ENCODE assay signal across 19 cellular contexts in genomic region chr1:214634267-214634666, GRCh38.
"Had no signal": no experiment of that assay in that cellular context is flagged by ENCODE, and none has a peak within 500 bp of the region (broad histone marks: within the 10 kb centered on the region; RNA-seq: fewer than 3 reads in every experiment).

No MANE protein-coding gene starts in this region.

- ATAC-seq: foreskin keratinocyte; naive thymus-derived CD8-positive, alpha-beta T cell; T-cell had no signal

- H3K9me3 Mint-ChIP-seq: activated B cell treated with CpG ODN at 0.5 μM for 24 hours; naive thymus-derived CD8-positive, alpha-beta T cell; neural progenitor cell; stimulated activated naive CD8-positive, alpha-beta T cell treated with anti-CD3 and anti-CD28 coated beads, Interleukin-15, Interleukin-2, amounts not matched to agents 100 ng/mL and 50 ng/mL, for 24 hours; T-cell had no signal

- H3K4me1 Mint-ChIP-seq: neural progenitor cell had no signal

- DNase-seq: activated B cell treated with CpG ODN at 0.5 μM for 24 hours; activated CD8-positive, alpha-beta memory T cell treated with anti-CD3 and anti-CD28 coated beads, Interleukin-2, amount 50 U/mL, for 48 hours; activated effector memory CD4-positive, alpha-beta T cell treated with anti-CD3 and anti-CD28 coated beads, Interleukin-2, amount 50 U/mL, for 16 hours; activated naive CD4-positive, alpha-beta T cell treated with anti-CD3 and anti-CD28 coated beads, Interleukin-2, amount 10 ng/mL, durations not matched to agents 7 days and 5 days; activated T-cell treated with anti-CD3 and anti-CD28 coated beads, Interleukin-2, amount 50 U/mL, for 48 hours; central memory CD4-positive, alpha-beta T cell; effector memory CD4-positive, alpha-beta T cell; foreskin keratinocyte; kidney; naive thymus-derived CD8-positive, alpha-beta T cell; stimulated activated CD4-positive, alpha-beta T cell treated with anti-CD3 and anti-CD28 coated beads, Interleukin-2, amount 100 ng/mL, for 48 hours; stimulated activated CD8-positive, alpha-beta memory T cell treated with anti-CD3 and anti-CD28 coated beads, Interleukin-4, amount 100 ng/mL, for 48 hours; T-cell; T1000; tibial artery had no signal

- H3K27me3 ChIP-seq: foreskin keratinocyte, neural progenitor cell, tibial artery had no signal

- H3K4me3 ChIP-seq: lung, neural progenitor cell, tibial artery had no signal

- H3K4me1 ChIP-seq: foreskin keratinocyte, neural progenitor cell, tibial artery had no signal

- H3K9me3 ChIP-seq: tibial artery had no signal

- H3K36me3 ChIP-seq: tibial artery had no signal

- H3K27ac ChIP-seq: foreskin keratinocyte, neural progenitor cell, tibial artery had no signal

- H3K27ac Mint-ChIP-seq: activated B cell treated with CpG ODN at 0.5 μM for 24 hours; activated naive CD4-positive, alpha-beta T cell treated with anti-CD3 and anti-CD28 coated beads, Interleukin-2, amount 10 ng/mL, durations not matched to agents 7 days and 5 days; neural progenitor cell; progenitor cell of endocrine pancreas; stimulated activated naive CD8-positive, alpha-beta T cell treated with anti-CD3 and anti-CD28 coated beads, Interleukin-15, Interleukin-2, amounts not matched to agents 100 ng/mL and 50 ng/mL, for 24 hours; T-cell had no signal

- H3K36me3 Mint-ChIP-seq: T-cell had no signal

- H3K27me3 Mint-ChIP-seq: activated B cell treated with CpG ODN at 0.5 μM for 24 hours; activated naive CD4-positive, alpha-beta T cell treated with anti-CD3 and anti-CD28 coated beads, Interleukin-2, amount 10 ng/mL, durations not matched to agents 7 days and 5 days; naive thymus-derived CD8-positive, alpha-beta T cell; progenitor cell of endocrine pancreas; stimulated activated naive CD8-positive, alpha-beta T cell treated with anti-CD3 and anti-CD28 coated beads, Interleukin-15, Interleukin-2, amounts not matched to agents 100 ng/mL and 50 ng/mL, for 24 hours; T-cell had no signal

- H3K4me3 Mint-ChIP-seq: activated B cell treated with CpG ODN at 0.5 μM for 24 hours; activated naive CD4-positive, alpha-beta T cell treated with anti-CD3 and anti-CD28 coated beads, Interleukin-2, amount 10 ng/mL, durations not matched to agents 7 days and 5 days; naive thymus-derived CD8-positive, alpha-beta T cell; neural progenitor cell; stimulated activated naive CD8-positive, alpha-beta T cell treated with anti-CD3 and anti-CD28 coated beads, Interleukin-15, Interleukin-2, amounts not matched to agents 100 ng/mL and 50 ng/mL, for 24 hours; T-cell had no signal
